Comparison of ENCODE assay signal across 15 cellular contexts in genomic region chr10:31261502-31262311, GRCh38. TPM values are rescaled to one million over a fixed set of nuclear protein-coding genes. Genes with fewer than 3 reads are reported as not detected.
DNase-seq lines count a peak whose midpoint lies in the region; TF ChIP-seq lines count a peak whose summit lies in the region.
"Had no signal": no experiment of that assay in that cellular context is flagged by ENCODE, and none has a peak within 500 bp of the region (broad histone marks: within the 10 kb centered on the region; RNA-seq: fewer than 3 reads in every experiment).

No MANE protein-coding gene starts in this region.

- TF ChIP-seq CTCF in brain microvascular endothelial cell (IDR thresholded peaks at IDR 0.05; ENCODE audit: low read depth, low read length, missing control alignments) (no peak), kidney epithelial cell (IDR thresholded peaks at IDR 0.05; ENCODE audit: insufficient read depth, low read length, poor library complexity, severe bottlenecking) (no peak), type B pancreatic cell (conservative IDR thresholded peaks at IDR 0.05) (no peak), testis (IDR thresholded peaks at IDR 0.05) (no peak)

- WGBS in testis, 2 donors = 39 to 50% methylated on average over 6 of the region's 6 CpGs

- H3K9me3 ChIP-seq in testis = no peaks in the 10 kb centered on the region

- POLR2A ChIA-PET in activated CD4-positive, alpha-beta memory T cell treated with anti-CD3 and anti-CD28 coated beads for 36 hours (lab: Charles Lee) = no interaction called here

- H3K36me3 Mint-ChIP-seq in type B pancreatic cell = no peaks in the 10 kb centered on the region
- no peaks in the 10 kb centered on the region for H3K36me3 Mint-ChIP-seq in activated CD4-positive, alpha-beta memory T cell treated with anti-CD3 and anti-CD28 coated beads for 36 hours
- H3K36me3 Mint-ChIP-seq: stimulated activated memory B cell treated with anti-CD40 and anti-IgM and Interleukin-4, amounts not matched to agents 10 μg/mL and 1 μg/mL and 100 μg/mL, for 72 hours had no signal

- no peaks in the 10 kb centered on the region for H3K36me3 ChIP-seq in brain microvascular endothelial cell (replicated peaks)
- no peaks in the 10 kb centered on the region for H3K36me3 ChIP-seq in kidney epithelial cell (ENCODE audit: control insufficient read depth, insufficient read depth, low read length)
- H3K36me3 ChIP-seq in testis (ENCODE audit: low read depth, missing control alignments) = no peaks in the 10 kb centered on the region

- H3K27me3 ChIP-seq in brain microvascular endothelial cell (replicated peaks) (no peaks in the 10 kb centered on the region), kidney epithelial cell (ENCODE audit: control insufficient read depth, insufficient read depth, low read length) (no peaks in the 10 kb centered on the region), testis (no peaks in the 10 kb centered on the region)

- H3K4me3 ChIP-seq in brain microvascular endothelial cell (ENCODE audit: low read depth, low read length) (no peak overlapping the region), kidney epithelial cell (ENCODE audit: low read depth, low read length) (no peak overlapping the region), testis (no peak overlapping the region)

- H3K4me3 Mint-ChIP-seq in type B pancreatic cell = peak overlapping the region; percentile 38
- H3K4me3 Mint-ChIP-seq in activated CD4-positive, alpha-beta memory T cell treated with anti-CD3 and anti-CD28 coated beads for 36 hours = no peak overlapping the region
- H3K4me3 Mint-ChIP-seq: stimulated activated memory B cell treated with anti-CD40 and anti-IgM and Interleukin-4, amounts not matched to agents 10 μg/mL and 1 μg/mL and 100 μg/mL, for 72 hours; T-helper 1 cell treated with Interleukin-12 subunit alpha and Interleukin-12 subunit beta and Interleukin-4 antibody, amounts not matched to agents 30 μg/mL and 1 μg/mL, for 36 hours had no signal

- CTCF ChIA-PET in activated CD4-positive, alpha-beta memory T cell treated with anti-CD3 and anti-CD28 coated beads for 36 hours (lab: Charles Lee) = interaction anchor here (0.5 kb wide), 1 partner anchor 19 kb away, joined by 3 read pairs; no protein-coding TSS in a partner anchor

- H3K27ac ChIP-seq in brain microvascular endothelial cell (peak overlapping the region; percentile 29), testis (no peak overlapping the region)
- H3K27ac ChIP-seq: 22Rv1 had no signal

- intact Hi-C loops in testis (cut with DNase I; ENCODE audit: low total_unique reads) = no loop called here
- intact Hi-C loops in activated CD4-positive, alpha-beta memory T cell treated with anti-CD3 and anti-CD28 coated beads for 36 hours (cut with micrococcal nuclease) = no loop called here

- peaks cover 11% of the 10 kb centered on the region for H3K4me1 Mint-ChIP-seq in type B pancreatic cell (ENCODE audit: unreplicated experiment)
- H3K4me1 Mint-ChIP-seq in activated CD4-positive, alpha-beta memory T cell treated with anti-CD3 and anti-CD28 coated beads for 36 hours (ENCODE audit: low read depth) = no peaks in the 10 kb centered on the region
- H3K4me1 Mint-ChIP-seq: stimulated activated memory B cell treated with anti-CD40 and anti-IgM and Interleukin-4, amounts not matched to agents 10 μg/mL and 1 μg/mL and 100 μg/mL, for 72 hours had no signal

- peaks cover 3% of the 10 kb centered on the region for H3K27me3 Mint-ChIP-seq in type B pancreatic cell
- peaks cover 3% of the 10 kb centered on the region for H3K27me3 Mint-ChIP-seq in activated CD4-positive, alpha-beta memory T cell treated with anti-CD3 and anti-CD28 coated beads for 36 hours
- H3K27me3 Mint-ChIP-seq: stimulated activated memory B cell treated with anti-CD40 and anti-IgM and Interleukin-4, amounts not matched to agents 10 μg/mL and 1 μg/mL and 100 μg/mL, for 72 hours had no signal

- DNase-seq in DMS 273 (lab: John Stamatoyannopoulos, UW; ENCODE audit: unreplicated experiment) = peak; percentile 28
- DNase-seq in DMS 273 treated with DMSO at 0.1 percent for 48 hours (lab: John Stamatoyannopoulos, UW) = no peak
- peak; percentile 42 for DNase-seq in brain microvascular endothelial cell
- peak; percentile 26 for DNase-seq in kidney epithelial cell (ENCODE audit: low read depth)
- no peak for DNase-seq in type B pancreatic cell (ENCODE audit: extremely low spot score, unreplicated experiment)
- no peak for DNase-seq in testis
- DNase-seq in NCI-H187 (lab: John Stamatoyannopoulos, UW) = no peak
- DNase-seq in activated CD4-positive, alpha-beta memory T cell treated with anti-CD3 and anti-CD28 coated beads for 36 hours = no peak
- DNase-seq: foreskin melanocyte; mesendoderm; NK-92 treated with Interleukin-12 subunit alpha and Interleukin-12 subunit beta, amount 100 ng/mL, for 24 hours; stimulated activated CD4-positive, alpha-beta T cell treated with anti-CD3 and anti-CD28 coated beads, Interleukin-12 subunit alpha, Interleukin-12 subunit beta, amount 100 ng/mL, for 4 hours had no signal

- TF ChIP-seq POLR2A in testis (IDR thresholded peaks at IDR 0.05) = no peak

- H3K9me3 Mint-ChIP-seq in type B pancreatic cell = no peaks in the 10 kb centered on the region
- no peaks in the 10 kb centered on the region for H3K9me3 Mint-ChIP-seq in activated CD4-positive, alpha-beta memory T cell treated with anti-CD3 and anti-CD28 coated beads for 36 hours
- H3K9me3 Mint-ChIP-seq: stimulated activated memory B cell treated with anti-CD40 and anti-IgM and Interleukin-4, amounts not matched to agents 10 μg/mL and 1 μg/mL and 100 μg/mL, for 72 hours; T-helper 1 cell treated with Interleukin-12 subunit alpha and Interleukin-12 subunit beta and Interleukin-4 antibody, amounts not matched to agents 30 μg/mL and 1 μg/mL, for 36 hours had no signal

- in situ Hi-C loops in brain microvascular endothelial cell (cut with HindIII; ENCODE audit: low pct_ligation_motif_present, low sequenced_read_pairs) = no loop called here

- H3K4me1 ChIP-seq in testis = peaks cover 5% of the 10 kb centered on the region

- H3K27ac Mint-ChIP-seq in type B pancreatic cell = no peak overlapping the region
- no peak overlapping the region for H3K27ac Mint-ChIP-seq in activated CD4-positive, alpha-beta memory T cell treated with anti-CD3 and anti-CD28 coated beads for 36 hours
- H3K27ac Mint-ChIP-seq: stimulated activated memory B cell treated with anti-CD40 and anti-IgM and Interleukin-4, amounts not matched to agents 10 μg/mL and 1 μg/mL and 100 μg/mL, for 72 hours; T-helper 1 cell treated with Interleukin-12 subunit alpha and Interleukin-12 subunit beta and Interleukin-4 antibody, amounts not matched to agents 30 μg/mL and 1 μg/mL, for 36 hours had no signal

RNA-seq across cellular contexts. Expression of gene ZEB1, which starts 57.3 kb away (rescaled TPM):
- total RNA-seq in kidney epithelial cell (8.5 and 10.8 TPM in 2 replicates), type B pancreatic cell (ENCODE audit: low replicate concordance) (1.1 and 29.9 TPM in 2 replicates), testis (10 to 100 TPM; 26.3 to 35.9 TPM)
- 22.2 TPM for polyA plus RNA-seq in testis (ENCODE audit: insufficient read depth, low read depth, low replicate concordance)
- total RNA-seq in activated CD4-positive, alpha-beta memory T cell treated with anti-CD3 and anti-CD28 coated beads for 36 hours = 10 to 100 TPM; 33.9 to 37.8 TPM

Comparison
In these comparisons a context has a peak if more than half of its experiments do, and no peak if none do; other contexts are left out.
1. DNase-seq: peak in DMS 273 (single experiment), brain microvascular endothelial cell (single experiment) and kidney epithelial cell (single experiment); none in DMS 273 treated with DMSO at 0.1 percent for 48 hours (single experiment), type B pancreatic cell (single experiment), testis (single experiment), NCI-H187 (0 of 2) and activated CD4-positive, alpha-beta memory T cell treated with anti-CD3 and anti-CD28 coated beads for 36 hours (single experiment).